ENCODE assay signal across 2 cellular contexts in the genomic region with DNA sequence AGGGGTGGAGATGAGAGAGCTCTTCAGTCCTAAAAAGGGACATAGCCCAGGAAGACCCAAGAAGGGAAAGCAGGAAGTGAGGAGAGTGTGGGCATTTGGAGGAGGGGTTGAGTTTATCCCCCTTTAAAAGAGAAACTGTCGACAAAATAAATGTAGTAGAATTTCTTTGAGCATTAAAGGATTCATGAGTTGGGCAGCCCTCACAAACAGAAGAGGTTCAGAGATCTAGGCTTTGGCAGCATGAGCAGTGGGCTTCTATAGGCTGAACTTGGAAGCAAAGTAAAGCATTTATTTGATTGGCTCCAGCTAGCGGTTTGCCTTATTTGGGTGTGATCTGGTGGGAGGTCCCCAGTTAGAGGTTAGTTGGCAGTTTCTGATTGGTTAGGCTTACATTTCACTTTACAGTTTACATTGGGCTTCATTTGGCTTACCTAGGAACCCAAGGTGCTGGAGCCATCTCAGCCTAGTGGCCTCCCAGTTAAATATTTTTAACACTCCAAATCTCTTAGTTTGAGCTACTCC.
TF ChIP-seq lines count a peak whose summit lies in the region.

No MANE protein-coding gene starts in this region.

TF ChIP-seq in HEK293, 187 proteins besides CTCF, POLR2A, EP300 and RAD21:
- TF ChIP-seq ZFP69B (tag by site-specific recombination; IDR thresholded peaks at IDR 0.05) (no peak), ZNF560 (tag by site-specific recombination; IDR thresholded peaks at IDR 0.05; ENCODE audit: borderline replicate concordance) (no peak), ZNF664 (tag by site-specific recombination; IDR thresholded peaks at IDR 0.05) (no peak), ZNF549 (tag by site-specific recombination; IDR thresholded peaks at IDR 0.05) (peak; percentile 97), ZNF211 (tag by site-specific recombination; IDR thresholded peaks at IDR 0.05; ENCODE audit: low read depth) (no peak), ZNF18 (tag by site-specific recombination; IDR thresholded peaks at IDR 0.05) (no peak), ZSCAN23 (tag by site-specific recombination; IDR thresholded peaks at IDR 0.05) (no peak)
- TF ChIP-seq, protein P1, sequence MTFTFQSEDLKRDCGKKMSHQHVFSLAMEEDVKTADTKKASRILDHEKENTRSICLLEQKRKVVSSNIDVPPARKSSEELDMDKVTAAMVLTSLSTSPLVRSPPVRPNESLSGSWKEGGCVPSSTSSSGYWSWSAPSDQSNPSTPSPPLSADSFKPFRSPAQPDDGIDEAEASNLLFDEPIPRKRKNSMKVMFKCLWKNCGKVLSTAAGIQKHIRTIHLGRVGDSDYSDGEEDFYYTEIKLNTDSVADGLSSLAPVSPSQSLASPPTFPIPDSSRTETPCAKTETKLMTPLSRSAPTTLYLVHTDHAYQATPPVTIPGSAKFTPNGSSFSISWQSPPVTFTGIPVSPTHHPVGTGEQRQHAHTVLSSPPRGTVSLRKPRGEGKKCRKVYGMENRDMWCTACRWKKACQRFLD (tag by site-specific recombination; IDR thresholded peaks at IDR 0.05), result no peak

TF ChIP-seq in GM12878, 131 proteins besides CTCF, POLR2A, EP300 and RAD21:
- TF ChIP-seq CUX1 (IDR thresholded peaks at IDR 0.05; ENCODE audit: insufficient replicate concordance, low read depth, low read length) (no peak), SPI1 (IDR thresholded peaks at IDR 0.05; ENCODE audit: borderline replicate concordance, insufficient read depth, low read depth, low read length) (peak; percentile 28; the same call in 1 of the 2 replicates)
